ENCODE assay signal across 1 cellular context in the genomic region with DNA sequence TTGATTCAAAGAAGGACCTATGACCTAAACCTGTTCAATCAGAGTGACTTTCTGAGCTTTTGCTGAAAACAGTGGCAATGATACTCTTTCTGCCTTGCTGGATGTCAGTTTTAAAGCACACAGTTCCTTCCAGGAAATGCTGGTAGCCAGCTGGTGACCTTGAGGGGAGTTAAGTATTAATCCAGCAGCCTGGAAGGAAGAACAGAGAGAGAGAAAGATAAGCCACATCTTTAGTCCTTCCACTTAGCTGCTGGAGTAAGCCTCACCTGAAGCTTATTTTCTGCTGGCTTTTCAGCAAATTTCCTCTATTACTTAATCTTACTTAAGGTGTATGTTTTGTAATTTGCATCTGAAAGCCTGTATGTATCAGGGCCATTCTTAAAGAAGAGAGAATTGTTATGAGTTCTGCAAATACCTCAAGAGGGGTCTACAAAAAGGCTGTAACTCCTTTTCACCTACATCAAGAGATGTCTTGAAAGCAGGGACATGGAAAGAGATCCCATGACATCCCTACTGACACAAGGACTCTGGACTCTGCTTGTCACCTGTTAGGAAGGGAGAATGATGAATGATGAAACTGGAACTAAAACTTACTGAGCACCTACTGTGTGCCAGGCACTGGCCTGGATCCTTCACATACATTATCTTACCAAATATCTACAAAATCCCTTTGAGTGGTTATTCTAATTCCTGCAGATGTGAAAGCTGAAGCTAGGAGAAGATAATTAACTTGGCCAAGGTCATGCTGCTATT.
TF ChIP-seq lines count a peak whose summit lies in the region.

No MANE protein-coding gene starts in this region.

TF ChIP-seq in HepG2, 621 proteins besides CTCF, POLR2A, EP300 and RAD21 (continued from another document):
- TF ChIP-seq, protein P1, sequence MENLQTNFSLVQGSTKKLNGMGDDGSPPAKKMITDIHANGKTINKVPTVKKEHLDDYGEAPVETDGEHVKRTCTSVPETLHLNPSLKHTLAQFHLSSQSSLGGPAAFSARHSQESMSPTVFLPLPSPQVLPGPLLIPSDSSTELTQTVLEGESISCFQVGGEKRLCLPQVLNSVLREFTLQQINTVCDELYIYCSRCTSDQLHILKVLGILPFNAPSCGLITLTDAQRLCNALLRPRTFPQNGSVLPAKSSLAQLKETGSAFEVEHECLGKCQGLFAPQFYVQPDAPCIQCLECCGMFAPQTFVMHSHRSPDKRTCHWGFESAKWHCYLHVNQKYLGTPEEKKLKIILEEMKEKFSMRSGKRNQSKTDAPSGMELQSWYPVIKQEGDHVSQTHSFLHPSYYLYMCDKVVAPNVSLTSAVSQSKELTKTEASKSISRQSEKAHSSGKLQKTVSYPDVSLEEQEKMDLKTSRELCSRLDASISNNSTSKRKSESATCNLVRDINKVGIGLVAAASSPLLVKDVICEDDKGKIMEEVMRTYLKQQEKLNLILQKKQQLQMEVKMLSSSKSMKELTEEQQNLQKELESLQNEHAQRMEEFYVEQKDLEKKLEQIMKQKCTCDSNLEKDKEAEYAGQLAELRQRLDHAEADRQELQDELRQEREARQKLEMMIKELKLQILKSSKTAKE (CRISPR knock-in tag; IDR thresholded peaks at IDR 0.05; ENCODE audit: borderline replicate concordance): no peak
- TF ChIP-seq, protein P2, sequence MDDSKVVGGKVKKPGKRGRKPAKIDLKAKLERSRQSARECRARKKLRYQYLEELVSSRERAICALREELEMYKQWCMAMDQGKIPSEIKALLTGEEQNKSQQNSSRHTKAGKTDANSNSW (CRISPR knock-in tag; IDR thresholded peaks at IDR 0.05; ENCODE audit: borderline replicate concordance): no peak
- no peak for TF ChIP-seq ZNF274 (CRISPR knock-in tag; IDR thresholded peaks at IDR 0.05)
- TF ChIP-seq, protein P3, sequence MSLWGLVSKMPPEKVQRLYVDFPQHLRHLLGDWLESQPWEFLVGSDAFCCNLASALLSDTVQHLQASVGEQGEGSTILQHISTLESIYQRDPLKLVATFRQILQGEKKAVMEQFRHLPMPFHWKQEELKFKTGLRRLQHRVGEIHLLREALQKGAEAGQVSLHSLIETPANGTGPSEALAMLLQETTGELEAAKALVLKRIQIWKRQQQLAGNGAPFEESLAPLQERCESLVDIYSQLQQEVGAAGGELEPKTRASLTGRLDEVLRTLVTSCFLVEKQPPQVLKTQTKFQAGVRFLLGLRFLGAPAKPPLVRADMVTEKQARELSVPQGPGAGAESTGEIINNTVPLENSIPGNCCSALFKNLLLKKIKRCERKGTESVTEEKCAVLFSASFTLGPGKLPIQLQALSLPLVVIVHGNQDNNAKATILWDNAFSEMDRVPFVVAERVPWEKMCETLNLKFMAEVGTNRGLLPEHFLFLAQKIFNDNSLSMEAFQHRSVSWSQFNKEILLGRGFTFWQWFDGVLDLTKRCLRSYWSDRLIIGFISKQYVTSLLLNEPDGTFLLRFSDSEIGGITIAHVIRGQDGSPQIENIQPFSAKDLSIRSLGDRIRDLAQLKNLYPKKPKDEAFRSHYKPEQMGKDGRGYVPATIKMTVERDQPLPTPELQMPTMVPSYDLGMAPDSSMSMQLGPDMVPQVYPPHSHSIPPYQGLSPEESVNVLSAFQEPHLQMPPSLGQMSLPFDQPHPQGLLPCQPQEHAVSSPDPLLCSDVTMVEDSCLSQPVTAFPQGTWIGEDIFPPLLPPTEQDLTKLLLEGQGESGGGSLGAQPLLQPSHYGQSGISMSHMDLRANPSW (CRISPR knock-in tag; IDR thresholded peaks at IDR 0.05; ENCODE audit: borderline replicate concordance): no peak
- TF ChIP-seq ATF1 (CRISPR knock-in tag; IDR thresholded peaks at IDR 0.05): no peak
- peak; percentile 59 for TF ChIP-seq HNF4A (CRISPR knock-in tag; IDR thresholded peaks at IDR 0.05)
- TF ChIP-seq, protein P4, sequence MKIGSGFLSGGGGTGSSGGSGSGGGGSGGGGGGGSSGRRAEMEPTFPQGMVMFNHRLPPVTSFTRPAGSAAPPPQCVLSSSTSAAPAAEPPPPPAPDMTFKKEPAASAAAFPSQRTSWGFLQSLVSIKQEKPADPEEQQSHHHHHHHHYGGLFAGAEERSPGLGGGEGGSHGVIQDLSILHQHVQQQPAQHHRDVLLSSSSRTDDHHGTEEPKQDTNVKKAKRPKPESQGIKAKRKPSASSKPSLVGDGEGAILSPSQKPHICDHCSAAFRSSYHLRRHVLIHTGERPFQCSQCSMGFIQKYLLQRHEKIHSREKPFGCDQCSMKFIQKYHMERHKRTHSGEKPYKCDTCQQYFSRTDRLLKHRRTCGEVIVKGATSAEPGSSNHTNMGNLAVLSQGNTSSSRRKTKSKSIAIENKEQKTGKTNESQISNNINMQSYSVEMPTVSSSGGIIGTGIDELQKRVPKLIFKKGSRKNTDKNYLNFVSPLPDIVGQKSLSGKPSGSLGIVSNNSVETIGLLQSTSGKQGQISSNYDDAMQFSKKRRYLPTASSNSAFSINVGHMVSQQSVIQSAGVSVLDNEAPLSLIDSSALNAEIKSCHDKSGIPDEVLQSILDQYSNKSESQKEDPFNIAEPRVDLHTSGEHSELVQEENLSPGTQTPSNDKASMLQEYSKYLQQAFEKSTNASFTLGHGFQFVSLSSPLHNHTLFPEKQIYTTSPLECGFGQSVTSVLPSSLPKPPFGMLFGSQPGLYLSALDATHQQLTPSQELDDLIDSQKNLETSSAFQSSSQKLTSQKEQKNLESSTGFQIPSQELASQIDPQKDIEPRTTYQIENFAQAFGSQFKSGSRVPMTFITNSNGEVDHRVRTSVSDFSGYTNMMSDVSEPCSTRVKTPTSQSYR (CRISPR knock-in tag; IDR thresholded peaks at IDR 0.05; ENCODE audit: borderline replicate concordance): no peak
